In the genomic region with DNA sequence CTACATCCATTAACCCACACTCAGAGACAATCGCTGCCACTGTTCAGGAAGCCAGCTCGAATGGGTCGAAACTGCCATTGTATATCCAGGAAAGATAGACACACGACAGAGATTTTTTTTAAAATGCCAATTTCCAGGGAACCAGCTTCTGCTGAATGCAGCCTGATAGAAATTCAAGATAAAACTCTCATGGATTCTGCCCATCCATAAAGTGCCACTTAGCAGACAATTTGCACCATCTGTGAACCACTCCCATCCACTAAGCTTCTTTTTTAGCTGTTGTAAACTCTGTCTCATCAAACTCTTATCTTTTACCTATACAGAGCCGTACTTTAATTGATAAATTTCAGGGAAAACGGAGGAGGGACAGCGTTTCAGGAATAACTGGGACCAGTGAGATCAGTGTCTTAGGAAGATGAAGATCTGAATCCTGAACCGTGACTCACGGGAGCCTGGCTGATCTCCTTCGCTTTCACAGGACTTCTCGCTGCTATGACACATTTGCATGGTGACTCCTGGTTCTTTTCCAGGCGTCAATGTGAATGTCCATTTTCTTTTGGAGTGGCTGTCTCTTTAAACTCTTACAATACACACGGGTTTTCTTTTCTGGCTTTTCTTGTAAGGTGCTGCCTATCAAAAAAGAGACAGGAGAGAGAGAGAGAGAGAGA, we compare ENCODE assay signal across 1 cellular context.
TF ChIP-seq lines count a peak whose summit lies in the region.

No MANE protein-coding gene starts in this region.

TF ChIP-seq in IMR-90, 13 proteins besides CTCF, POLR2A, EP300 and RAD21:
- TF ChIP-seq FOS (IDR thresholded peaks at IDR 0.05; ENCODE audit: low read depth, low read length), result no peak
- TF ChIP-seq CHD1 (IDR thresholded peaks at IDR 0.05; ENCODE audit: low read depth, low read length), result no peak
- no peak for TF ChIP-seq BHLHE40 (IDR thresholded peaks at IDR 0.05; ENCODE audit: low read depth, low read length)
- no peak for TF ChIP-seq MAZ (IDR thresholded peaks at IDR 0.05; ENCODE audit: borderline replicate concordance, low read depth, low read length)
- TF ChIP-seq USF2 (IDR thresholded peaks at IDR 0.05; ENCODE audit: low read depth, low read length), result no peak
- TF ChIP-seq MAFK (IDR thresholded peaks at IDR 0.05; ENCODE audit: low read depth, low read length), result no peak
- no peak for TF ChIP-seq MXI1 (IDR thresholded peaks at IDR 0.05; ENCODE audit: borderline replicate concordance, low read depth, low read length)
- no peak for TF ChIP-seq SMC3 (IDR thresholded peaks at IDR 0.05; ENCODE audit: low read depth, low read length)
- no peak for TF ChIP-seq CEBPB (IDR thresholded peaks at IDR 0.05; ENCODE audit: low read depth, low read length)
- no peak for TF ChIP-seq RFX5 (IDR thresholded peaks at IDR 0.05; ENCODE audit: low read depth, low read length)
- no peak for TF ChIP-seq RCOR1 (IDR thresholded peaks at IDR 0.05; ENCODE audit: insufficient replicate concordance, low read length)
- no peak for TF ChIP-seq NFE2L2 (IDR thresholded peaks at IDR 0.05; ENCODE audit: low read depth, low read length)
- TF ChIP-seq, protein P1, sequence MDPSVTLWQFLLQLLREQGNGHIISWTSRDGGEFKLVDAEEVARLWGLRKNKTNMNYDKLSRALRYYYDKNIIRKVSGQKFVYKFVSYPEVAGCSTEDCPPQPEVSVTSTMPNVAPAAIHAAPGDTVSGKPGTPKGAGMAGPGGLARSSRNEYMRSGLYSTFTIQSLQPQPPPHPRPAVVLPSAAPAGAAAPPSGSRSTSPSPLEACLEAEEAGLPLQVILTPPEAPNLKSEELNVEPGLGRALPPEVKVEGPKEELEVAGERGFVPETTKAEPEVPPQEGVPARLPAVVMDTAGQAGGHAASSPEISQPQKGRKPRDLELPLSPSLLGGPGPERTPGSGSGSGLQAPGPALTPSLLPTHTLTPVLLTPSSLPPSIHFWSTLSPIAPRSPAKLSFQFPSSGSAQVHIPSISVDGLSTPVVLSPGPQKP (IDR thresholded peaks at IDR 0.05; ENCODE audit: borderline replicate concordance, low read depth, low read length), result no peak
